In the genomic region with DNA sequence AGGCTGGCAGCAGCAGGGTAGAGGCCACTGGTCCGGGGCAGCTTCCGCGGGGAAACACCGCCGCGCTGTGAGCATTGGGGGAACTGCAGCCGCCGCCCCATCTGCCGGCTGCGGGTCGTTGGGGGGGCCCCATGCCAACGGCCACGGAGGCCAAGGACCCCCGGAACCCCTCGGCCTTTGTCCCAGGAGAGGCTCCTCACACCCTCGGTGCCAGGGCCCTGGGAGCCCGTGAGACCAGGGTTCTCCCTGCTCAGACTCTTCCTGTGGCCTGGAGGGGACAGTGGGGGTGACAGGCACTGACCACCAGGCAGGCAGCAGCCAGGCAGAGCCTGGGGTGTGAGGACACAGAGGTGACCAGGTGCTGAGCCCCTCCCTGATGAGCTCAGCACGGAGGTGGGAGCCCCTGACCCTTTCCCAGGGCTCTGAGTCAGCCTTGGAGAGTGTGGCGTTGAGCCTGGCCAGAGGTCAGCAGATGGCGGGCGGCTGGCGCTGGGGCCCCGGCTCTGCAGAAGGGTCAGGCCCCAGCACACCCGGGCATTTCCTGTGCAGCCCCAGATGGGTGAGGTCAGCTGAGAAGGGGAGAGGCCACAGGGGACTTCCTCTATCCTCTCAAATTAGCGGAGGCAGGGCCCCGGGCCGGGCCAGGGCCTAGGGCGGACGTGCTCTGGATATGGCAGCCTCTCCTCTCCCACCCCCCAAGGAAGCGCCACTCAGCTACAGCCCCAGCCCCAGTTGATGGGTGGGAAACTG, we compare ENCODE assay signal across 8 cellular contexts. TPM values are rescaled to one million over a fixed set of nuclear protein-coding genes. Genes with fewer than 3 reads are reported as not detected.
DNase-seq lines count a peak whose midpoint lies in the region; ATAC-seq and TF ChIP-seq lines count a peak whose summit lies in the region.

No MANE protein-coding gene starts in this region.

- H3K27ac ChIP-seq in CD8-positive, alpha-beta memory T cell (ENCODE audit: low read depth, low read length), result peak overlapping the region; percentile 75

- peaks cover 8% of the 10 kb centered on the region for H3K4me1 ChIP-seq in CD8-positive, alpha-beta memory T cell (ENCODE audit: insufficient read depth, low read length)

- no peaks in the 10 kb centered on the region for H3K4me1 Mint-ChIP-seq in CD8-positive, alpha-beta memory T cell
- H3K4me1 Mint-ChIP-seq in MCF 10A (ENCODE audit: insufficient read depth, unreplicated experiment), result no peaks in the 10 kb centered on the region

- CTCF ChIA-PET in CD8-positive, alpha-beta memory T cell (lab: Charles Lee), result interaction anchor here (0.9 to 3.0 kb wide), 4 partner anchors 12 to 160 kb away, joined by 3 to 19 read pairs (median 4); no protein-coding TSS in a partner anchor
- CTCF ChIA-PET in MCF 10A (lab: Yijun Ruan, JAX), result interaction anchor here (0.6 to 2.5 kb wide), 9 partner anchors 10 to 326 kb away, joined by 3 to 10 read pairs (median 7); no protein-coding TSS in a partner anchor

- H3K36me3 ChIP-seq in CD8-positive, alpha-beta memory T cell (ENCODE audit: insufficient read depth, low read length), result no peaks in the 10 kb centered on the region
- no peaks in the 10 kb centered on the region for H3K36me3 ChIP-seq in kidney epithelial cell (ENCODE audit: control insufficient read depth, insufficient read depth, low read length)

- TF ChIP-seq CTCF in MCF 10A (IDR thresholded peaks at IDR 0.05; ENCODE audit: unreplicated experiment) (peak; percentile 96), kidney epithelial cell (IDR thresholded peaks at IDR 0.05; ENCODE audit: insufficient read depth, low read length, poor library complexity, severe bottlenecking) (peak; percentile 87)

- ATAC-seq in HG03432 (IDR thresholded peaks at IDR 0.05; ENCODE audit: unreplicated experiment) (peak; percentile 58), HG02885 (IDR thresholded peaks at IDR 0.05; ENCODE audit: poor library complexity, unreplicated experiment) (no peak)

- POLR2A ChIA-PET in CD8-positive, alpha-beta memory T cell (lab: Charles Lee), result no interaction called here
- POLR2A ChIA-PET in MCF 10A (lab: Yijun Ruan, JAX), result interaction anchor here (1.0 kb wide), 1 partner anchor 9 kb away, joined by 4 read pairs; no protein-coding TSS in a partner anchor

- H3K27ac Mint-ChIP-seq in CD8-positive, alpha-beta memory T cell, result no peak overlapping the region
- H3K27ac Mint-ChIP-seq in MCF 10A (ENCODE audit: low read depth, unreplicated experiment), result no peak overlapping the region

- peaks cover 28% of the 10 kb centered on the region for H3K27me3 ChIP-seq in CD8-positive, alpha-beta memory T cell (ENCODE audit: insufficient read depth, low read length, poor library complexity, severe bottlenecking)
- H3K27me3 ChIP-seq in kidney epithelial cell (ENCODE audit: control insufficient read depth, insufficient read depth, low read length), result peaks cover 27% of the 10 kb centered on the region

- H3K4me3 Mint-ChIP-seq in CD8-positive, alpha-beta memory T cell, result no peak overlapping the region
- no peak overlapping the region for H3K4me3 Mint-ChIP-seq in MCF 10A (ENCODE audit: unreplicated experiment)

- no peaks in the 10 kb centered on the region for H3K36me3 Mint-ChIP-seq in CD8-positive, alpha-beta memory T cell
- H3K36me3 Mint-ChIP-seq in MCF 10A (ENCODE audit: insufficient read depth, unreplicated experiment), result no peaks in the 10 kb centered on the region

- intact Hi-C loops in MCF 10A (cut with micrococcal nuclease), result loop anchor here (1.0 to 5.0 kb wide), 3 partner anchors 48 to 307 kb away; no protein-coding TSS in a partner anchor

- DNase-seq in CD8-positive, alpha-beta memory T cell, result peak in 4 of 5 donors; percentile 58 to 60 (median 59)
- DNase-seq in UCSD-AML1 (lab: John Stamatoyannopoulos, UW; ENCODE audit: unreplicated experiment) (peak; percentile 89), MCF 10A (ENCODE audit: unreplicated experiment) (no peak), kidney epithelial cell (ENCODE audit: low read depth) (no peak), HuH-7.5 (ENCODE audit: low spot score) (no peak)
- DNase-seq in stimulated activated CD4-positive, alpha-beta T cell treated with anti-CD3 and anti-CD28 coated beads, Interleukin-1b, Interleukin-23, amount 100 ng/mL, for 48 hours, result peak; percentile 78

- peaks cover 27 to 28% of the 10 kb centered on the region in 2 donors for H3K27me3 Mint-ChIP-seq in CD8-positive, alpha-beta memory T cell
- peaks cover 15% of the 10 kb centered on the region for H3K27me3 Mint-ChIP-seq in MCF 10A (ENCODE audit: insufficient read depth, unreplicated experiment)

- H3K9me3 Mint-ChIP-seq in CD8-positive, alpha-beta memory T cell, result no peaks in the 10 kb centered on the region
- no peaks in the 10 kb centered on the region for H3K9me3 Mint-ChIP-seq in MCF 10A (ENCODE audit: unreplicated experiment)

- no peak overlapping the region for H3K4me3 ChIP-seq in CD8-positive, alpha-beta memory T cell (ENCODE audit: low read length)
- H3K4me3 ChIP-seq in kidney epithelial cell (ENCODE audit: low read depth, low read length), result no peak overlapping the region

- no TSS peak for BruUV-seq in MCF 10A (replicated peaks; lab: Mats Ljungman, UMichigan)

- no peaks in the 10 kb centered on the region for H3K9me3 ChIP-seq in CD8-positive, alpha-beta memory T cell (ENCODE audit: low read length)

RNA-seq across cellular contexts. Expression of a gene that starts 17.9 kb away (rescaled TPM):
- under 1 TPM; 0.61 to 0.95 TPM for total RNA-seq in CD8-positive, alpha-beta memory T cell
- 0.40 TPM for polyA plus RNA-seq in CD8-positive, alpha-beta memory T cell
- total RNA-seq in MCF 10A (2022) (3.9 and 4.3 TPM in 2 replicates), kidney epithelial cell (56.2 and 58.7 TPM in 2 replicates)

RNA-seq across cellular contexts. Expression of a gene that starts 42.5 kb away (rescaled TPM):
- 10 to 100 TPM; 17.4 to 18.4 TPM for total RNA-seq in CD8-positive, alpha-beta memory T cell
- polyA plus RNA-seq in CD8-positive, alpha-beta memory T cell, result 32.5 TPM
- 30.4 and 33.3 TPM in 2 replicates for total RNA-seq in MCF 10A (2022)
- 72.9 and 81.2 TPM in 2 replicates for total RNA-seq in kidney epithelial cell

Comparison
In these comparisons a context has a peak if more than half of its experiments do, and no peak if none do; other contexts are left out.
1. DNase-seq: peak in CD8-positive, alpha-beta memory T cell (4 of 5), UCSD-AML1 (single experiment) and stimulated activated CD4-positive, alpha-beta T cell treated with anti-CD3 and anti-CD28 coated beads, Interleukin-1b, Interleukin-23, amount 100 ng/mL, for 48 hours (single experiment); none in MCF 10A (single experiment), kidney epithelial cell (single experiment) and HuH-7.5 (single experiment).
2. RNA of a gene that starts 17.9 kb away (total RNA-seq): 56.2 to 58.7 TPM in kidney epithelial cell; 3.9 to 4.3 TPM in MCF 10A and 0.61 to 0.95 TPM in CD8-positive, alpha-beta memory T cell; every median in the first group is over 10 times any median in the second.